ENCODE assay signal across 8 cellular contexts in genomic region chr18:57210101-57210661, GRCh38.
A peak's percentile ranks its signal among the peaks of the same experiment; 100 is the strongest.
DNase-seq lines count a peak whose midpoint lies in the region; ATAC-seq, FAIRE-seq and TF ChIP-seq lines count a peak whose summit lies in the region.

No MANE protein-coding gene starts in this region.

- peak overlapping the region; percentile 21 for H3K4me3 ChIP-seq in epithelial cell of proximal tubule (ENCODE audit: low read depth, low read length)
- peak overlapping the region; percentile 21 to 37 for H3K4me3 ChIP-seq in muscle layer of duodenum (ENCODE audit: low read depth in 1 of 2, low read length in 2 of 2)

- no peaks in the 10 kb centered on the region for H3K27me3 ChIP-seq in muscle layer of duodenum (ENCODE audit: low read depth, low read length)

- no peaks in the 10 kb centered on the region for H3K9me3 ChIP-seq in muscle layer of duodenum (ENCODE audit: control insufficient read depth in 1 of 2, low read length in 2 of 2)

- ATAC-seq in GM21360 (IDR thresholded peaks at IDR 0.05; ENCODE audit: unreplicated experiment) = no peak
- no peak for ATAC-seq in GM19455 (IDR thresholded peaks at IDR 0.05; ENCODE audit: unreplicated experiment)
- no peak for ATAC-seq in GM18870 (IDR thresholded peaks at IDR 0.05; ENCODE audit: unreplicated experiment)

- peak; percentile 81 for DNase-seq in EH (ENCODE audit: low read depth)
- peak; percentile 64 for DNase-seq in HTR-8/SVneo (ENCODE audit: insufficient read length, low spot score)
- DNase-seq in SHP77 (lab: John Stamatoyannopoulos, UW) = peak; percentile 28 to 69
- peak; percentile 59 for DNase-seq in epithelial cell of proximal tubule (ENCODE audit: low read depth)

- no peaks in the 10 kb centered on the region for H3K4me1 ChIP-seq in muscle layer of duodenum (ENCODE audit: control insufficient read depth in 1 of 2, insufficient read depth in 2 of 2, low read length in 2 of 2)

- FAIRE-seq in HTR-8/SVneo (lab: Jason Lieb, UNC) = peak; percentile 9

- H3K27ac ChIP-seq in muscle layer of duodenum (ENCODE audit: low read length) = no peak overlapping the region

- TF ChIP-seq CTCF in epithelial cell of proximal tubule (conservative IDR thresholded peaks at IDR 0.05; ENCODE audit: low read depth, low read length) = no peak

- no peaks in the 10 kb centered on the region for H3K36me3 ChIP-seq in muscle layer of duodenum (ENCODE audit: control insufficient read depth in 1 of 2, insufficient read depth in 2 of 2, low read length in 2 of 2)
